1 cellular context compared by ENCODE assay signal in genomic region chr10:96586419-96587254, GRCh38.
TF ChIP-seq lines count a peak whose summit lies in the region.

TSS of gene TM9SF3 (minus strand) at chr10:96587012. CDS start at chr10:96586835, 177 bp downstream.

TF ChIP-seq in GM12878, 131 proteins besides CTCF, POLR2A, EP300 and RAD21 (continued from another document):
- TF ChIP-seq NR2F1 (conservative IDR thresholded peaks at IDR 0.05) (peak; percentile 67), RB1 (IDR thresholded peaks at IDR 0.05; ENCODE audit: borderline replicate concordance) (peak; percentile 77; the same call in 1 of the 2 replicates), RELB (IDR thresholded peaks at IDR 0.05; ENCODE audit: low read depth) (no peak), LARP7 (IDR thresholded peaks at IDR 0.05) (peak; percentile 92), ETV6 (conservative IDR thresholded peaks at IDR 0.05 in 1 of 2, IDR thresholded peaks at IDR 0.05 in 1 of 2; ENCODE audit: borderline replicate concordance in 1 of 2, low read depth in 1 of 2) (no peak), ZBTB11 (CRISPR knock-in tag; IDR thresholded peaks at IDR 0.05) (peak; percentile 80), ZNF207 (IDR thresholded peaks at IDR 0.05; ENCODE audit: borderline replicate concordance) (peak; percentile 56; the same call in 1 of the 2 replicates), NBN (IDR thresholded peaks at IDR 0.05) (no peak), RUNX3 (IDR thresholded peaks at IDR 0.05; ENCODE audit: low read length) (0 out of 2 replicates have a peak, but pooled peaks have one; percentile 17), IKZF1 (conservative IDR thresholded peaks at IDR 0.05) (peak; percentile 84), FOS (IDR thresholded peaks at IDR 0.05; ENCODE audit: borderline replicate concordance, extremely low read depth, insufficient read length) (no peak), CBX3 (IDR thresholded peaks at IDR 0.05; ENCODE audit: borderline replicate concordance, low read depth) (no peak), SP1 (IDR thresholded peaks at IDR 0.05; ENCODE audit: low read depth, low read length) (no peak), GABPA (IDR thresholded peaks at IDR 0.05; ENCODE audit: low read depth) (peak; percentile 83), NFIC (IDR thresholded peaks at IDR 0.05; ENCODE audit: low read depth, low read length) (no peak), IKZF2 (IDR thresholded peaks at IDR 0.05) (peak in 1 of 2 experiments; percentile 55; a peak in 2 of 4 replicates), ZNF622 (IDR thresholded peaks at IDR 0.05) (no peak), CUX1 (IDR thresholded peaks at IDR 0.05; ENCODE audit: insufficient replicate concordance, low read depth, low read length) (no peak), HSF1 (IDR thresholded peaks at IDR 0.05; ENCODE audit: low read depth, low read length) (no peak), ZNF274 (IDR thresholded peaks at IDR 0.05; ENCODE audit: insufficient read depth, insufficient read length) (no peak), BCL11A (IDR thresholded peaks at IDR 0.05; ENCODE audit: low read depth, low read length) (no peak), KLF5 (IDR thresholded peaks at IDR 0.05; ENCODE audit: partially characterized antibody) (peak; percentile 23)
